In genomic region chr3:111936191-111936841, GRCh38 we compare ENCODE assay signal across 10 cellular contexts. TPM values are rescaled to one million over a fixed set of nuclear protein-coding genes. Genes with fewer than 3 reads are reported as not detected.
DNase-seq lines count a peak whose midpoint lies in the region; ATAC-seq, FAIRE-seq and TF ChIP-seq lines count a peak whose summit lies in the region.
"Had no signal": no experiment of that assay in that cellular context is flagged by ENCODE, and none has a peak within 500 bp of the region (broad histone marks: within the 10 kb centered on the region; RNA-seq: fewer than 3 reads in every experiment).

No MANE protein-coding gene starts in this region.

- POLR2A ChIA-PET in IMR-90 (lab: Charles Lee; ENCODE audit: unreplicated experiment), result interaction anchor here (0.5 kb wide), 1 partner anchor 1763 kb away, joined by 15 read pairs; no protein-coding TSS in a partner anchor

- no TSS peak for BruUV-seq in IMR-90 (replicated peaks; lab: Mats Ljungman, UMichigan)

- H3K27me3 ChIP-seq in IMR-90 (ENCODE audit: control insufficient read depth, insufficient read depth, low read length) (no peaks in the 10 kb centered on the region), uterus (no peaks in the 10 kb centered on the region)

- no peak overlapping the region for H4K91ac ChIP-seq in IMR-90 (ENCODE audit: insufficient read depth, low read depth, low read length)

- peak; percentile 41 for FAIRE-seq in islet of Langerhans (lab: Jason Lieb, UNC)

- H3K27ac ChIP-seq in IMR-90 (ENCODE audit: insufficient read depth, low read length) (peak overlapping the region; percentile 99; the same call in 1 of the 2 replicates), uterus (no peak overlapping the region)
- H3K27ac ChIP-seq: C4-2B had no signal

- TF ChIP-seq POLR2A in IMR-90 (IDR thresholded peaks at IDR 0.05; ENCODE audit: low read depth, low read length), result no peak
- no peak for TF ChIP-seq POLR2A in uterus (IDR thresholded peaks at IDR 0.05)

- peak overlapping the region; percentile 93; the same call in 1 of the 2 replicates for H3K23ac ChIP-seq in IMR-90 (ENCODE audit: low read depth, low read length)

- TF ChIP-seq CTCF in IMR-90 (conservative IDR thresholded peaks at IDR 0.05; ENCODE audit: low read depth, low read length) (no peak), astrocyte of the spinal cord (IDR thresholded peaks at IDR 0.05; ENCODE audit: low read depth, low read length) (no peak), uterus (IDR thresholded peaks at IDR 0.05) (no peak)

- no peaks in the 10 kb centered on the region; a peak in 1 of 4 replicates for H3K79me1 ChIP-seq in IMR-90 (ENCODE audit: low read depth in 1 of 2, low read length in 2 of 2)

- H3K36me3 ChIP-seq in IMR-90 (ENCODE audit: control insufficient read depth, insufficient read depth, low read length), result peaks cover 10% of the 10 kb centered on the region
- no peaks in the 10 kb centered on the region for H3K36me3 ChIP-seq in uterus

- in situ Hi-C loops in IMR-90 (cut with MboI; ENCODE audit: low sequenced_read_pairs), result no loop called here
- in situ Hi-C loops in astrocyte of the spinal cord (cut with HindIII; ENCODE audit: low sequenced_read_pairs), result no loop called here

- dilution Hi-C loops in IMR-90 (cut with HindIII; ENCODE audit: low sequenced_read_pairs, unreplicated experiment), result no loop called here

- peak overlapping the region; percentile 97 for H2BK5ac ChIP-seq in IMR-90 (ENCODE audit: low read depth, low read length, poor library complexity, severe bottlenecking)

- H3K14ac ChIP-seq in IMR-90 (replicated peaks; ENCODE audit: low read depth, low read length), result peak overlapping the region; percentile 97; the same call in 1 of the 2 replicates

- H4K5ac ChIP-seq in IMR-90 (ENCODE audit: low read depth, low read length), result no peak overlapping the region

- no peak overlapping the region for H2AK5ac ChIP-seq in IMR-90 (ENCODE audit: low read depth, low read length)

- peak overlapping the region; percentile 98; the same call in 1 of the 3 replicates for H2BK15ac ChIP-seq in IMR-90 (ENCODE audit: low read depth, low read length)

- peak overlapping the region; percentile 97; the same call in 1 of the 2 replicates for H3K4ac ChIP-seq in IMR-90 (ENCODE audit: low read depth, low read length)

- H3K9me1 ChIP-seq in IMR-90 (ENCODE audit: insufficient read depth, low read length), result peaks cover 9% of the 10 kb centered on the region; the same call in 1 of the 2 replicates

- H4K8ac ChIP-seq in IMR-90 (ENCODE audit: low read depth in 2 of 2, low read length in 2 of 2), result peak overlapping the region; percentile 92 to 98; a peak in 3 of 4 replicates

- peak overlapping the region; percentile 94 for H3K56ac ChIP-seq in IMR-90 (ENCODE audit: extremely low read depth, insufficient read depth, low read length)

- H3K4me3 ChIP-seq in IMR-90 (ENCODE audit: insufficient read depth, low read depth, low read length), result no peak overlapping the region
- H3K4me3 ChIP-seq in astrocyte of the spinal cord (ENCODE audit: low read depth, low read length), result no peak overlapping the region
- H3K4me3 ChIP-seq in uterus, result no peak overlapping the region

- H4K20me1 ChIP-seq in IMR-90 (ENCODE audit: insufficient read depth, low read length), result no peaks in the 10 kb centered on the region

- ATAC-seq in IMR-90 (ENCODE audit: low read depth), result peak; percentile 90
- ATAC-seq in HG03457 (IDR thresholded peaks at IDR 0.05; ENCODE audit: unreplicated experiment), result no peak

- intact Hi-C loops in IMR-90 (cut with micrococcal nuclease) (loop anchor here (5.0 kb wide), 1 partner anchor 34 kb away; no protein-coding TSS in a partner anchor), uterus (cut with DNase I; ENCODE audit: low total_unique reads) (no loop called here)

- H3K4me1 ChIP-seq in IMR-90 (ENCODE audit: control insufficient read depth, insufficient read depth, low read length) (peaks cover 12% of the 10 kb centered on the region), uterus (no peaks in the 10 kb centered on the region)

- H3K18ac ChIP-seq in IMR-90 (ENCODE audit: low read depth, low read length), result peak overlapping the region; percentile 60

- H2BK20ac ChIP-seq in IMR-90 (ENCODE audit: low read depth, low read length), result peak overlapping the region; percentile 97

- H3K9me3 ChIP-seq in IMR-90 (ENCODE audit: control insufficient read depth, insufficient read depth, low read length) (no peaks in the 10 kb centered on the region), uterus (no peaks in the 10 kb centered on the region)

- H2BK120ac ChIP-seq in IMR-90 (ENCODE audit: low read depth, low read length), result peak overlapping the region; percentile 99

- DNase-seq in AG08395 (ENCODE audit: low spot score) (peak; percentile 77), IMR-90 (peak; percentile 84), astrocyte of the spinal cord (ENCODE audit: low read depth, low spot score) (peak; percentile 77), uterus (no peak), HuH-7 (ENCODE audit: low spot score) (no peak)
- DNase-seq in activated naive CD4-positive, alpha-beta T cell treated with Interleukin-2 at 50 U/mL for 16 hours, result no peak
- DNase-seq: NCI-H1436 treated with DMSO at 0.1 percent for 48 hours had no signal

- no peak overlapping the region for H2AFZ ChIP-seq in IMR-90 (replicated peaks; ENCODE audit: low read length, poor library complexity)

- H3K9ac ChIP-seq in IMR-90 (ENCODE audit: low read depth, low read length), result no peak overlapping the region

- TF ChIP-seq RAD21 in IMR-90 (IDR thresholded peaks at IDR 0.05; ENCODE audit: low read length), result no peak

- peak overlapping the region; percentile 68; the same call in 1 of the 2 replicates for H3K4me2 ChIP-seq in IMR-90 (ENCODE audit: low read depth, low read length)

- CTCF ChIA-PET in IMR-90 (lab: Yijun Ruan, JAX), result no interaction called here

- no peak overlapping the region for H2AK9ac ChIP-seq in IMR-90 (replicated peaks; ENCODE audit: low read depth, low read length, poor library complexity)

TF ChIP-seq in IMR-90, 13 proteins besides CTCF, POLR2A, EP300 and RAD21:
- peak; percentile 39; the same call in 1 of the 2 replicates for TF ChIP-seq FOS (IDR thresholded peaks at IDR 0.05; ENCODE audit: low read depth, low read length)
- no peak for TF ChIP-seq RCOR1 (IDR thresholded peaks at IDR 0.05; ENCODE audit: insufficient replicate concordance, low read length)
- no peak for TF ChIP-seq NFE2L2 (IDR thresholded peaks at IDR 0.05; ENCODE audit: low read depth, low read length)
- TF ChIP-seq RFX5 (IDR thresholded peaks at IDR 0.05; ENCODE audit: low read depth, low read length), result no peak
- TF ChIP-seq MAFK (IDR thresholded peaks at IDR 0.05; ENCODE audit: low read depth, low read length), result peak; percentile 41
- peak; percentile 57; the same call in 1 of the 2 replicates for TF ChIP-seq CEBPB (IDR thresholded peaks at IDR 0.05; ENCODE audit: low read depth, low read length)
- TF ChIP-seq ELK1 (IDR thresholded peaks at IDR 0.05; ENCODE audit: borderline replicate concordance, low read depth, low read length), result no peak
- no peak for TF ChIP-seq MAZ (IDR thresholded peaks at IDR 0.05; ENCODE audit: borderline replicate concordance, low read depth, low read length)

RNA-seq across cellular contexts. Expression of gene ABHD10, which starts 42.5 kb away (rescaled TPM):
- total RNA-seq in IMR-90 (2012; rRNA removed) (53.9 and 57.2 TPM in 2 replicates), uterus (10 to 100 TPM; 25.6 to 74.1 (median 35.8) TPM)
- polyA plus RNA-seq in IMR-90 (2012; rRNA removed), result 17.7 and 24.7 TPM in 2 replicates
- polyA plus RNA-seq in IMR-90 (2012; cell fraction: cytosol; rRNA removed), result 6.3 and 8.0 TPM in 2 replicates
- polyA plus RNA-seq in IMR-90 (2012; cell fraction: nucleus; rRNA removed; ENCODE audit: low replicate concordance), result 6.5 and 16.2 TPM in 2 replicates

Comparison
In these comparisons a context has a peak if more than half of its experiments do, and no peak if none do; other contexts are left out.
1. DNase-seq: peak in AG08395 (single experiment), IMR-90 (single experiment) and astrocyte of the spinal cord (single experiment); none in activated naive CD4-positive, alpha-beta T cell treated with Interleukin-2 at 50 U/mL for 16 hours (single experiment), uterus (0 of 2) and HuH-7 (single experiment).